Comparison of ENCODE assay signal across 22 cellular contexts in the genomic region with DNA sequence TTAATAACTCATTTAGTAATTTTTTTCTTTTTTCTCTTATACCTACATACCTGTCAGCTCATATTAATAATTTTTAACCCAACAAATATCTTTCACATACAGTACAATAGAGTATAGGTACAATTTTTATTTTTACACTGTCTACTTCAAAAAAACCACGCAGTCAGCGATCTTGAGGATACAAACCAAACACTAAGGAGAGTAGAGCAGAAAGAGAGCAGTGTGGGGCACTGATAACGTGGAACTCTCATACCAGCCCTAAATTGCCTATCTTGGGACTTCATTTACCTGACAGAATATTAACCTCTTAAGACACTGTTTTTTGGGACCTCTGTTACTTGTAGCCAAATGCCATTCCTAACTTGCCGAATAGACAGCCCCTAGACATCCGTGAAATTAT.
"Had no signal": no experiment of that assay in that cellular context is flagged by ENCODE, and none has a peak within 500 bp of the region (broad histone marks: within the 10 kb centered on the region; RNA-seq: fewer than 3 reads in every experiment).

No MANE protein-coding gene starts in this region.

- FAIRE-seq: endometrium, frontal cortex, keratinocyte had no signal

- H3K27me3 ChIP-seq: right atrium auricular region, sigmoid colon, spleen, testis, tibial artery had no signal

- ATAC-seq: effector memory CD8-positive, alpha-beta T cell; left ventricle myocardium superior; lower lobe of right lung; naive thymus-derived CD8-positive, alpha-beta T cell; stimulated activated memory B cell treated with anti-CD40 and anti-IgM and Interleukin-4, amounts not matched to agents 10 μg/mL and 1 μg/mL and 100 μg/mL, for 72 hours; stimulated activated naive CD8-positive, alpha-beta T cell treated with anti-CD3 and anti-CD28 coated beads, Interleukin-15, Interleukin-2, amounts not matched to agents 100 U/mL and 50 U/mL, for 24 hours had no signal

- H3K4me3 ChIP-seq: lower lobe of right lung, prostate gland, right atrium auricular region, sigmoid colon, spleen, testis, tibial artery had no signal

- H3K9me3 Mint-ChIP-seq: effector memory CD8-positive, alpha-beta T cell; naive thymus-derived CD8-positive, alpha-beta T cell; nephron progenitor cell; stimulated activated memory B cell treated with anti-CD40 and anti-IgM and Interleukin-4, amounts not matched to agents 10 μg/mL and 1 μg/mL and 100 μg/mL, for 72 hours; type B pancreatic cell had no signal

- H3K9me3 ChIP-seq: lower lobe of right lung, prostate gland, right atrium auricular region, sigmoid colon, spleen, testis, tibial artery had no signal

- H3K27ac Mint-ChIP-seq: effector memory CD8-positive, alpha-beta T cell; naive thymus-derived CD8-positive, alpha-beta T cell; nephron progenitor cell; stimulated activated memory B cell treated with anti-CD40 and anti-IgM and Interleukin-4, amounts not matched to agents 10 μg/mL and 1 μg/mL and 100 μg/mL, for 72 hours; type B pancreatic cell had no signal

- DNase-seq: cortex of kidney; effector memory CD8-positive, alpha-beta T cell; head of caudate nucleus; left ventricle myocardium superior; lower lobe of right lung; naive thymus-derived CD8-positive, alpha-beta T cell; nephron progenitor cell; nucleus accumbens; sigmoid colon; spleen; stimulated activated CD4-positive, alpha-beta T cell treated with anti-CD3 and anti-CD28 coated beads, Interleukin-4, amount 100 ng/mL, for 4 hours; stimulated activated naive CD8-positive, alpha-beta T cell treated with anti-CD3 and anti-CD28 coated beads, Interleukin-15, Interleukin-2, amounts not matched to agents 100 U/mL and 50 U/mL, for 24 hours; substantia nigra; testis; tibial artery had no signal

- H3K4me3 Mint-ChIP-seq: effector memory CD8-positive, alpha-beta T cell; naive thymus-derived CD8-positive, alpha-beta T cell; nephron progenitor cell; stimulated activated memory B cell treated with anti-CD40 and anti-IgM and Interleukin-4, amounts not matched to agents 10 μg/mL and 1 μg/mL and 100 μg/mL, for 72 hours; type B pancreatic cell had no signal

- H3K27ac ChIP-seq: lower lobe of right lung, prostate gland, right atrium auricular region, sigmoid colon, spleen, testis, tibial artery had no signal

- H3K27me3 Mint-ChIP-seq: effector memory CD8-positive, alpha-beta T cell; naive thymus-derived CD8-positive, alpha-beta T cell; stimulated activated memory B cell treated with anti-CD40 and anti-IgM and Interleukin-4, amounts not matched to agents 10 μg/mL and 1 μg/mL and 100 μg/mL, for 72 hours; type B pancreatic cell had no signal

- H3K36me3 ChIP-seq: prostate gland had no signal
